35 cellular contexts compared by ENCODE assay signal in the genomic region with DNA sequence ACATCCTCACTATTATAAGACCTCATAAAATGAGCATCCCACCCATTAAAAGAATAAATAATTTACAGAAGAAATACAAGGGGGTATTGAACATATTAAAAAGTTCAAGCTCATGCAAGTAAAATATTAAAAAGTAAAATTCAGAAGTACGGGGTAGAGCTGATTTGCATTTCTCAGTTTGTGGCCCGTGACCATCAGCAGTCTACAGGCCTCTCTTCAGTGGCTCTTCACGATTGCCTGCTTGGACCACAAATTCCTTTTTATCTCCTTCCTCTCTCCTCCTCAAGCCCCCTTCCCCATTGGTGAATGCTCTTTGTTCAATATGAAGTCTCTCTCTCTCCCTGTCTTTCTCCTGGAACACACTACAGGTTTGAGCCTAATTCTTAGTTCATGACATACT. TPM values are rescaled to one million over a fixed set of nuclear protein-coding genes. Genes with fewer than 3 reads are reported as not detected.
"Had no signal": no experiment of that assay in that cellular context is flagged by ENCODE, and none has a peak within 500 bp of the region (broad histone marks: within the 10 kb centered on the region; RNA-seq: fewer than 3 reads in every experiment).

No MANE protein-coding gene starts in this region.

- H3K4me3 Mint-ChIP-seq: naive thymus-derived CD8-positive, alpha-beta T cell; nephron; neural crest cell; stimulated activated memory B cell treated with anti-CD40 and anti-IgM and Interleukin-4, amounts not matched to agents 10 μg/mL and 1 μg/mL and 100 μg/mL, for 72 hours; stimulated activated naive CD8-positive, alpha-beta T cell treated with anti-CD3 and anti-CD28 coated beads, Interleukin-15, amount 100 ng/mL, for 72 hours; type B pancreatic cell had no signal

- H3K9me3 ChIP-seq: left lung, mucosa of descending colon, pancreas, prostate gland, uterus had no signal

- ATAC-seq: left cardiac atrium; left lung; mucosa of descending colon; naive thymus-derived CD8-positive, alpha-beta T cell; right cardiac atrium; stimulated activated memory B cell treated with anti-CD40 and anti-IgM and Interleukin-4, amounts not matched to agents 10 μg/mL and 1 μg/mL and 100 μg/mL, for 72 hours; stimulated activated naive CD8-positive, alpha-beta T cell treated with anti-CD3 and anti-CD28 coated beads, Interleukin-15, amount 100 ng/mL, for 72 hours had no signal

- H3K27ac Mint-ChIP-seq: naive thymus-derived CD8-positive, alpha-beta T cell; nephron; stimulated activated memory B cell treated with anti-CD40 and anti-IgM and Interleukin-4, amounts not matched to agents 10 μg/mL and 1 μg/mL and 100 μg/mL, for 72 hours; type B pancreatic cell had no signal

- H3K27ac ChIP-seq: left lung, pancreas, prostate gland, sigmoid colon, tibial nerve, uterus had no signal

- H3K4me1 ChIP-seq: left lung, pancreas, prostate gland, sigmoid colon, uterus had no signal

- DNase-seq: hippocampal formation; kidney glomerular epithelial cell; left cardiac atrium; left lung; midbrain; mucosa of descending colon; naive thymus-derived CD8-positive, alpha-beta T cell; nucleus accumbens; pancreas; posterior cingulate gyrus; retina; right cardiac atrium; sigmoid colon; stimulated activated CD4-positive, alpha-beta T cell treated with anti-CD3 and anti-CD28 coated beads, Interleukin-1b, Interleukin-23, amount 100 ng/mL, for 48 hours; stimulated activated CD4-positive, alpha-beta T cell treated with anti-CD3 and anti-CD28 coated beads, Interleukin-2, amount 100 ng/mL, for 48 hours; stimulated activated CD4-positive, alpha-beta T cell treated with anti-CD3 and anti-CD28 coated beads, Interleukin-4, amount 100 ng/mL, for 4 hours; stimulated activated CD8-positive, alpha-beta memory T cell treated with anti-CD3 and anti-CD28 coated beads, Interleukin-4, amount 100 ng/mL, for 48 hours; stimulated activated naive CD4-positive, alpha-beta T cell treated with Interleukin-2 at 50 U/mL for 16 hours; stimulated activated naive CD8-positive, alpha-beta T cell treated with anti-CD3 and anti-CD28 coated beads, Interleukin-15, amount 100 ng/mL, for 72 hours; substantia nigra; uterus had no signal

- H3K4me1 Mint-ChIP-seq: neural crest cell; stimulated activated memory B cell treated with anti-CD40 and anti-IgM and Interleukin-4, amounts not matched to agents 10 μg/mL and 1 μg/mL and 100 μg/mL, for 72 hours; stimulated activated naive CD8-positive, alpha-beta T cell treated with anti-CD3 and anti-CD28 coated beads, Interleukin-15, amount 100 ng/mL, for 72 hours had no signal

- H3K4me3 ChIP-seq: left lung, lung, mucosa of descending colon, pancreas, prostate gland, sigmoid colon, tibial nerve, uterus had no signal

- H3K36me3 ChIP-seq: left lung, pancreas, prostate gland, sigmoid colon, tibial nerve, uterus had no signal

- H3K27me3 ChIP-seq: left lung, pancreas, sigmoid colon, tibial nerve, uterus had no signal

RNA-seq across cellular contexts. Expression of a gene that starts 19.1 kb away (rescaled TPM):
- total RNA-seq: left cardiac atrium; left lung; lower leg skin; mesenteric fat pad; mucosa of descending colon; myocyte; naive thymus-derived CD8-positive, alpha-beta T cell; neural crest cell; osteoblast; prostate gland; sigmoid colon; temporal lobe; tibial nerve; ureter; uterus had no signal
- polyA plus RNA-seq: keratinocyte; naive thymus-derived CD8-positive, alpha-beta T cell; pancreas had no signal

RNA-seq across cellular contexts. Expression of a gene that starts 47.3 kb away (rescaled TPM):
- total RNA-seq: osteoblast had no signal

RNA-seq across cellular contexts. Expression of a gene that starts 49.4 kb away (rescaled TPM):
- total RNA-seq: neural crest cell had no signal
